ENCODE assay signal across 8 cellular contexts in the genomic region with DNA sequence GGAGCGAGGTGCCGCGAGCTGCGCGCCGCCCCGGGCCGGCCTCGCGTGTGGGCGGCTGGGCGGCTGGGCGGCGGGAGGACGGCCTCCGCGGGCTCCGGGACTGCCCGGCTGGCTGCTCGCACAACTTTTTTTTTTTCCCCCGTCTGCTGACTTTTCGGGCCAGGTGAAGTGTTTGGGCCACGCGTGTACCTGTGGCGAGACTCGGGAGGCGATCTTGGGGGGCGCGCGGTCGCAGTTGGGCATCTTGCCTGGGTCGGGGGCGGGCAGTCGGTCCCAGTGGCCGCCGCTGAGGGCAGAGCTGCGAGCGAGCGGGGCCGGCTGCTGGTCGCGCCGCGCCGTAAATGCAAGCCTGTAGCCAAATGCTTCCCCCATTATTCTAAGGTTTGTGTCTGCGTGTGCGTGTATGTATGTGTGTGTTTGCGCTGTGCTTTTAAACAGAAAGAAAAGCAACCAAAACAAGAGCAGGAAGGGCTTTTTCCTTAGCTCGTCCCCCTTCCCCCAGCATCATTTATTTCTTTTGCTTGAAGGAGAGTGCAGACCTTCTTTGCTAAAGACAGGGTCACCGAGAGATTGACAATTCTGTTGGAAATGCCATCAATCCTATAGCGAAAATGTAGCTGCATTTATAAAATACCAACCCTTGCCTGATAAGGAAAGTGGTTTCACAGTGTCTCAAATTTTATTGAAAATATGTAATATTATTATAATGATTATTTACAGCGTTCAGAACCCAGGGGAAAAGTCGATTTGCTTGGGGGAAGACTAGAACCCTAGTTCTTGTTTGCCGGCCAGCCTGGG.
A peak's percentile ranks its signal among the peaks of the same experiment; 100 is the strongest.
DNase-seq lines count a peak whose midpoint lies in the region; ATAC-seq lines count a peak whose summit lies in the region.

No MANE protein-coding gene starts in this region.

- CTCF ChIA-PET in activated CD4-positive, alpha-beta T cell treated with anti-CD3 and anti-CD28 coated beads for 36 hours (lab: Charles Lee), result no interaction called here

- intact Hi-C loops in left ventricle myocardium superior (cut with micrococcal nuclease), result loop anchor here (10.0 kb wide), 2 partner anchors 176 to 416 kb away; no protein-coding TSS in a partner anchor
- intact Hi-C loops in activated CD4-positive, alpha-beta T cell treated with anti-CD3 and anti-CD28 coated beads for 36 hours (cut with DNase I, micrococcal nuclease), result loop anchor here (5.0 to 10.0 kb wide), 5 partner anchors 146 to 1123 kb away; a partner anchor contains a TSS

- H3K4me1 ChIP-seq in rectal smooth muscle tissue (ENCODE audit: control insufficient read depth, insufficient read depth, low read length), result no peaks in the 10 kb centered on the region

- H3K36me3 Mint-ChIP-seq in activated CD4-positive, alpha-beta T cell treated with anti-CD3 and anti-CD28 coated beads for 36 hours (ENCODE audit: low read depth), result no peaks in the 10 kb centered on the region

- POLR2A ChIA-PET in activated CD4-positive, alpha-beta T cell treated with anti-CD3 and anti-CD28 coated beads for 36 hours (lab: Charles Lee), result interaction anchor here (0.6 kb wide), 1 partner anchor 15 kb away, joined by 3 read pairs; no protein-coding TSS in a partner anchor

- H3K4me3 Mint-ChIP-seq in activated CD4-positive, alpha-beta T cell treated with anti-CD3 and anti-CD28 coated beads for 36 hours, result no peak overlapping the region

- DNase-seq in ELF-1 (ENCODE audit: low read depth, low spot score) (peak; percentile 35), SK-N-MC (ENCODE audit: low read depth, low spot score) (no peak), left ventricle myocardium superior (peak; percentile 35), OCI-M1 (lab: John Stamatoyannopoulos, UW) (no peak)
- no peak for DNase-seq in activated CD4-positive, alpha-beta T cell treated with anti-CD3 and anti-CD28 coated beads for 36 hours
- no peak for DNase-seq in effector CD8-positive, alpha-beta T cell (lab: John Stamatoyannopoulos, UW)

- peak overlapping the region; percentile 84 for H3K4me3 ChIP-seq in SK-N-MC
- H3K4me3 ChIP-seq in rectal smooth muscle tissue (ENCODE audit: low read length), result peak overlapping the region; percentile 54

- H3K9me3 ChIP-seq in SK-N-MC (ENCODE audit: low read depth, low read length), result no peaks in the 10 kb centered on the region

- H3K36me3 ChIP-seq in SK-N-MC (ENCODE audit: insufficient read depth, low read length) (no peaks in the 10 kb centered on the region), rectal smooth muscle tissue (ENCODE audit: control insufficient read depth, insufficient read depth, low read length) (no peaks in the 10 kb centered on the region)

- no peaks in the 10 kb centered on the region for H3K9me3 Mint-ChIP-seq in activated CD4-positive, alpha-beta T cell treated with anti-CD3 and anti-CD28 coated beads for 36 hours (ENCODE audit: low read depth)

- no peak overlapping the region for H3K9ac ChIP-seq in SK-N-MC (ENCODE audit: insufficient read length)
- no peak overlapping the region for H3K9ac ChIP-seq in rectal smooth muscle tissue (ENCODE audit: low read length)

- H3K27me3 ChIP-seq in rectal smooth muscle tissue (ENCODE audit: control insufficient read depth, insufficient read depth, low read length), result peaks cover 5% of the 10 kb centered on the region

- ATAC-seq in left ventricle myocardium superior (peak; percentile 56), GM19035 (IDR thresholded peaks at IDR 0.05; ENCODE audit: unreplicated experiment) (no peak)
- ATAC-seq in activated CD4-positive, alpha-beta T cell treated with anti-CD3 and anti-CD28 coated beads for 36 hours, result no peak

- no peak overlapping the region for H3K27ac Mint-ChIP-seq in activated CD4-positive, alpha-beta T cell treated with anti-CD3 and anti-CD28 coated beads for 36 hours

- peaks cover 56% of the 10 kb centered on the region for H3K27me3 Mint-ChIP-seq in activated CD4-positive, alpha-beta T cell treated with anti-CD3 and anti-CD28 coated beads for 36 hours

- H3K4me1 Mint-ChIP-seq in activated CD4-positive, alpha-beta T cell treated with anti-CD3 and anti-CD28 coated beads for 36 hours, result peaks cover 27% of the 10 kb centered on the region

- no peak overlapping the region for H3K27ac ChIP-seq in SK-N-MC
- no peak overlapping the region for H3K27ac ChIP-seq in rectal smooth muscle tissue (ENCODE audit: low read depth, low read length)

Comparison
In these comparisons a context has a peak if more than half of its experiments do, and no peak if none do; other contexts are left out.
1. DNase-seq: peak in ELF-1 (single experiment) and left ventricle myocardium superior (single experiment); none in SK-N-MC (single experiment), activated CD4-positive, alpha-beta T cell treated with anti-CD3 and anti-CD28 coated beads for 36 hours (single experiment), effector CD8-positive, alpha-beta T cell (single experiment) and OCI-M1 (single experiment).